ENCODE assay signal across 16 cellular contexts in genomic region chr18:987325-988186, GRCh38.
DNase-seq lines count a peak whose midpoint lies in the region; ATAC-seq, FAIRE-seq and TF ChIP-seq lines count a peak whose summit lies in the region.
"Had no signal": no experiment of that assay in that cellular context is flagged by ENCODE, and none has a peak within 500 bp of the region (broad histone marks: within the 10 kb centered on the region; RNA-seq: fewer than 3 reads in every experiment).

No MANE protein-coding gene starts in this region.

- no peaks in the 10 kb centered on the region for H3K36me3 ChIP-seq in bronchial epithelial cell (ENCODE audit: control insufficient read depth, insufficient read depth, low read length)
- H3K36me3 ChIP-seq: lower lobe of right lung, SJSA1, upper lobe of left lung had no signal

- no peak for FAIRE-seq in bronchial epithelial cell (lab: Jason Lieb, UNC)

- no peaks in the 10 kb centered on the region for H3K27me3 ChIP-seq in bronchial epithelial cell (ENCODE audit: control insufficient read depth, insufficient read depth, low read length)
- H3K27me3 ChIP-seq: SJSA1, upper lobe of left lung had no signal

- no peak for TF ChIP-seq EP300 in Ishikawa (IDR thresholded peaks at IDR 0.05; ENCODE audit: borderline replicate concordance)

- H3K4me3 ChIP-seq in bronchial epithelial cell (ENCODE audit: low read depth, low read length): no peak overlapping the region
- H3K4me3 ChIP-seq: lower lobe of right lung, SJSA1, upper lobe of left lung had no signal

- DNase-seq in ACHN (peak; percentile 5), bronchial epithelial cell (ENCODE audit: low read depth) (peak; percentile 18), kidney glomerular epithelial cell (lab: John Stamatoyannopoulos, UW) (peak; percentile 29), DMS53 (lab: John Stamatoyannopoulos, UW) (no peak)
- no peak for DNase-seq in stimulated activated naive CD8-positive, alpha-beta T cell treated with anti-CD3 and anti-CD28 coated beads, Interleukin-15, Interleukin-2, amounts not matched to agents 100 U/mL and 50 U/mL, for 24 hours
- DNase-seq: DMS153; effector CD8-positive, alpha-beta T cell; glutamatergic neuron; lower lobe of right lung; NCI-H1694; NCI-H774; upper lobe of left lung had no signal

- no peak for TF ChIP-seq CTCF in bronchial epithelial cell (IDR thresholded peaks at IDR 0.05; ENCODE audit: insufficient read depth, low read length, severe bottlenecking)

- in situ Hi-C loops in ACHN (cut with HindIII; ENCODE audit: low pct_ligation_motif_present, low pct_unique_long_range_greater_than_20kb, low sequenced_read_pairs): no loop called here

- no peak for ATAC-seq in GM18909 (IDR thresholded peaks at IDR 0.05; ENCODE audit: poor library complexity, unreplicated experiment)
- no peak for ATAC-seq in HG03139 (IDR thresholded peaks at IDR 0.05; ENCODE audit: unreplicated experiment)
- ATAC-seq in stimulated activated naive CD8-positive, alpha-beta T cell treated with anti-CD3 and anti-CD28 coated beads, Interleukin-15, Interleukin-2, amounts not matched to agents 100 U/mL and 50 U/mL, for 24 hours: no peak

- no peak for TF ChIP-seq RAD21 in Ishikawa (IDR thresholded peaks at IDR 0.05; ENCODE audit: low read depth)

TF ChIP-seq in Ishikawa, 13 proteins besides CTCF, POLR2A, EP300 and RAD21:
- no peak for TF ChIP-seq NFIC (IDR thresholded peaks at IDR 0.05)
- no peak for TF ChIP-seq ZBTB7A (IDR thresholded peaks at IDR 0.05; ENCODE audit: low read depth)
- TF ChIP-seq TEAD4 (IDR thresholded peaks at IDR 0.05): 0 out of 2 replicates have a peak, but pooled peaks have one; percentile 5

Comparison
In these comparisons a context has a peak if more than half of its experiments do, and no peak if none do; other contexts are left out.
1. DNase-seq: peak in ACHN (single experiment), bronchial epithelial cell (single experiment) and kidney glomerular epithelial cell (single experiment); none in DMS53 (single experiment) and stimulated activated naive CD8-positive, alpha-beta T cell treated with anti-CD3 and anti-CD28 coated beads, Interleukin-15, Interleukin-2, amounts not matched to agents 100 U/mL and 50 U/mL, for 24 hours (single experiment).